ENCODE assay signal across 2 cellular contexts in genomic region chr22:28759861-28760560, GRCh38.
TF ChIP-seq lines count a peak whose summit lies in the region.

No MANE protein-coding gene starts in this region.

TF ChIP-seq in GM12891, 5 proteins besides CTCF, POLR2A, EP300 and RAD21:
- TF ChIP-seq PAX5 (IDR thresholded peaks at IDR 0.05; ENCODE audit: insufficient read depth, low read length, severe bottlenecking): no peak
- TF ChIP-seq SPI1 (IDR thresholded peaks at IDR 0.05; ENCODE audit: low read depth, low read length): peak; percentile 39; the same call in 1 of the 2 replicates
TF ChIP-seq in GM12891: peak in this region for 1.

TF ChIP-seq in HepG2, 621 proteins besides CTCF, POLR2A, EP300 and RAD21 (continues in another document):
- TF ChIP-seq ZNF3 (CRISPR knock-in tag; IDR thresholded peaks at IDR 0.05) (no peak), ZNF331 (CRISPR knock-in tag; IDR thresholded peaks at IDR 0.05) (peak; percentile 52; the same call in 1 of the 2 replicates), GFI1 (CRISPR knock-in tag; IDR thresholded peaks at IDR 0.05; ENCODE audit: borderline replicate concordance) (peak; percentile 94), ZBTB20 (CRISPR knock-in tag; IDR thresholded peaks at IDR 0.05; ENCODE audit: borderline replicate concordance, low read depth) (no peak), GATA4 (IDR thresholded peaks at IDR 0.05; ENCODE audit: borderline replicate concordance, low read depth) (peak; percentile 33; the same call in 1 of the 2 replicates), SOX5 (CRISPR knock-in tag; IDR thresholded peaks at IDR 0.05; ENCODE audit: borderline replicate concordance) (peak; percentile 99), TFAP4 (IDR thresholded peaks at IDR 0.05; ENCODE audit: borderline replicate concordance, low read depth) (peak; percentile 96), ATAD3A (CRISPR knock-in tag; IDR thresholded peaks at IDR 0.05) (no peak), ZNF280D (CRISPR knock-in tag; IDR thresholded peaks at IDR 0.05) (no peak), CEBPG (CRISPR knock-in tag; IDR thresholded peaks at IDR 0.05) (peak; percentile 89), RERE (CRISPR knock-in tag; IDR thresholded peaks at IDR 0.05; ENCODE audit: low read depth) (peak; percentile 87), SAP130 (CRISPR knock-in tag; IDR thresholded peaks at IDR 0.05; ENCODE audit: low read depth) (peak; percentile 76), FOXK2 (IDR thresholded peaks at IDR 0.05) (0 out of 2 replicates have a peak, but pooled peaks have one; percentile 22), ELF3 (CRISPR knock-in tag; IDR thresholded peaks at IDR 0.05) (peak; percentile 77), ZBTB49 (CRISPR knock-in tag; IDR thresholded peaks at IDR 0.05; ENCODE audit: borderline replicate concordance) (no peak), ZFP36L1 (CRISPR knock-in tag; IDR thresholded peaks at IDR 0.05) (no peak), ZNF512 (CRISPR knock-in tag; IDR thresholded peaks at IDR 0.05) (no peak), HDAC2 (CRISPR knock-in tag; IDR thresholded peaks at IDR 0.05) (peak; percentile 73), SP2 (CRISPR knock-in tag; IDR thresholded peaks at IDR 0.05) (no peak), MIER3 (CRISPR knock-in tag; IDR thresholded peaks at IDR 0.05; ENCODE audit: borderline replicate concordance) (peak; percentile 73; the same call in 1 of the 2 replicates), HMG20A (CRISPR knock-in tag; IDR thresholded peaks at IDR 0.05; ENCODE audit: borderline replicate concordance) (peak; percentile 96), ARNTL (CRISPR knock-in tag; IDR thresholded peaks at IDR 0.05) (0 out of 2 replicates have a peak, but pooled peaks have one; percentile 22), FOXP4 (CRISPR knock-in tag; IDR thresholded peaks at IDR 0.05) (peak; percentile 81), RXRA (CRISPR knock-in tag; IDR thresholded peaks at IDR 0.05) (no peak), ZBTB21 (CRISPR knock-in tag; IDR thresholded peaks at IDR 0.05) (no peak), IRF2 (CRISPR knock-in tag; IDR thresholded peaks at IDR 0.05) (peak; percentile 49; the same call in 1 of the 2 replicates), CEBPB (IDR thresholded peaks at IDR 0.05; ENCODE audit: borderline replicate concordance, low read depth, low read length) (peak; percentile 67; the same call in 1 of the 2 replicates), CC2D1A (CRISPR knock-in tag; IDR thresholded peaks at IDR 0.05) (no peak), ZNF580 (CRISPR knock-in tag; IDR thresholded peaks at IDR 0.05; ENCODE audit: borderline replicate concordance, low read depth) (0 out of 2 replicates have a peak, but pooled peaks have one; percentile 7), ATF2 (CRISPR knock-in tag; IDR thresholded peaks at IDR 0.05) (no peak), ZNF24 (IDR thresholded peaks at IDR 0.05) (no peak), ZNF326 (CRISPR knock-in tag; IDR thresholded peaks at IDR 0.05; ENCODE audit: borderline replicate concordance) (no peak), PAWR (CRISPR knock-in tag; IDR thresholded peaks at IDR 0.05; ENCODE audit: borderline replicate concordance) (no peak), RELA (CRISPR knock-in tag; IDR thresholded peaks at IDR 0.05) (no peak), TOPORS (CRISPR knock-in tag; IDR thresholded peaks at IDR 0.05) (no peak), GMEB1 (CRISPR knock-in tag; IDR thresholded peaks at IDR 0.05; ENCODE audit: borderline replicate concordance) (no peak), NFATC3 (CRISPR knock-in tag; IDR thresholded peaks at IDR 0.05) (no peak), IKZF5 (CRISPR knock-in tag; IDR thresholded peaks at IDR 0.05) (0 out of 2 replicates have a peak, but pooled peaks have one; percentile 38)
